24 cellular contexts compared by ENCODE assay signal in the genomic region with DNA sequence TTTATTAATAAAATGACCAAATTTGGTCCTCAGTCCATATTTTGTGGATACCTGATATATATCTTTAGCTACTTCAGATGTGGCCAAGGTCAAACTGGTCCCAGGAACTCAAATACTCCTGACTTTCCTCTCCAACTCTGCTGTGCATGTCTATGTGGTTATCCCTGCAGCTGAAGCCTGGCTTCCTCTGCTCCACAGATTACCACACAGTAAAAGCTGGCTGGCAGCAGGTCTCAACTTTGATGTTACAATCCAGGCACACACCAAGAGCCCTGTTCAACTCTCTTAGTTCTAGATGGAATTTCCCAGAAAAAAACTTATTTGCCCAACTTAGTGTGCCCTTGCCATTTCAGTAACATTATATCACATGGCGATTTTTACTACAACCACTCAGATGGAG.
DNase-seq lines count a peak whose midpoint lies in the region; ATAC-seq, FAIRE-seq and TF ChIP-seq lines count a peak whose summit lies in the region.
"Had no signal": no experiment of that assay in that cellular context is flagged by ENCODE, and none has a peak within 500 bp of the region (broad histone marks: within the 10 kb centered on the region; RNA-seq: fewer than 3 reads in every experiment).

No MANE protein-coding gene starts in this region.

- no peak for FAIRE-seq in GM12878 (lab: Jason Lieb, UNC)
- FAIRE-seq: H54, RCC 7860 had no signal

- in situ Hi-C loops in GM12878 (cut with MboI) = no loop called here

- no peaks in the 10 kb centered on the region for H3K79me2 ChIP-seq in GM12878 (ENCODE audit: control insufficient read depth, insufficient read depth, low read length)
- no peaks in the 10 kb centered on the region for H3K79me2 ChIP-seq in OCI-LY7 (ENCODE audit: insufficient read depth, low read depth, low read length)

- H3K36me3 ChIP-seq in GM12878 (ENCODE audit: control insufficient read depth in 2 of 2, insufficient read depth in 2 of 2, low read length in 1 of 2) = no peaks in the 10 kb centered on the region
- no peaks in the 10 kb centered on the region for H3K36me3 ChIP-seq in OCI-LY7 (ENCODE audit: insufficient read depth, low read length)
- H3K36me3 ChIP-seq: BLaER1, SJSA1 had no signal

- BruUV-seq in GM12878 (replicated peaks; lab: Mats Ljungman, UMichigan) (no TSS peak), OCI-LY7 (replicated peaks; lab: Mats Ljungman, UMichigan) (no TSS peak)

- no peak for TF ChIP-seq RAD21 in GM12878 (IDR thresholded peaks at IDR 0.05; ENCODE audit: insufficient read depth, low read depth, low read length)

- no peak overlapping the region for H3K4me2 ChIP-seq in GM12878 (ENCODE audit: control insufficient read depth, insufficient read depth)
- H3K4me2 ChIP-seq in OCI-LY7 (ENCODE audit: low read length) = no peak overlapping the region
- H3K4me2 ChIP-seq: BLaER1 had no signal

- POLR2A ChIA-PET in GM12878 (lab: Charles Lee) = no interaction called here
- POLR2A ChIA-PET in OCI-LY7 (lab: Charles Lee) = no interaction called here

- RAD21 ChIA-PET in GM12878 (lab: Charles Lee; ENCODE audit: unreplicated experiment) = no interaction called here

- intact Hi-C loops in GM12878 (cut with micrococcal nuclease; ENCODE audit: unreplicated experiment) (no loop called here), OCI-LY7 (cut with micrococcal nuclease; ENCODE audit: unreplicated experiment) (no loop called here)

- H3K4me1 ChIP-seq in GM12878 (ENCODE audit: control insufficient read depth, insufficient read depth, low read length) (no peaks in the 10 kb centered on the region), OCI-LY7 (ENCODE audit: insufficient read depth, low read length, poor library complexity, severe bottlenecking) (no peaks in the 10 kb centered on the region)
- H3K4me1 ChIP-seq: BLaER1, SJSA1 had no signal

- H2AFZ ChIP-seq in GM12878 (ENCODE audit: control insufficient read depth, low read depth, low read length) (no peak overlapping the region), OCI-LY7 (ENCODE audit: low read length) (no peak overlapping the region)

- H3K27me3 ChIP-seq in GM12878 (replicated peaks in 1 of 2; ENCODE audit: control insufficient read depth in 2 of 2, insufficient read depth in 2 of 2, low read length in 1 of 2) = no peaks in the 10 kb centered on the region
- H3K27me3 ChIP-seq: BLaER1, SJSA1 had no signal

- TF ChIP-seq EP300 in GM12878 (IDR thresholded peaks at IDR 0.05; ENCODE audit: borderline replicate concordance in 1 of 2, control insufficient read depth in 1 of 2, low read depth in 2 of 2, low read length in 2 of 2) = no peak

- H3K27ac ChIP-seq in GM12878 (ENCODE audit: control insufficient read depth, insufficient read depth) (no peak overlapping the region), OCI-LY7 (ENCODE audit: low read depth, low read length, poor library complexity, severe bottlenecking) (no peak overlapping the region)
- H3K27ac ChIP-seq: BLaER1, SJSA1 had no signal

- TF ChIP-seq POLR2A in GM12878 (IDR thresholded peaks at IDR 0.05; ENCODE audit: low read depth, low read length) = no peak

- no peaks in the 10 kb centered on the region for H3K9me2 ChIP-seq in OCI-LY7 (ENCODE audit: insufficient read depth, low read length)

- 0% methylated on average over 1 of the region's 1 CpG for WGBS in GM12878 (ENCODE audit: insufficient coverage, insufficient replicate concordance, low lambda C conversion rate, missing lambda C conversion rate)

- DNase-seq in AG08395 (ENCODE audit: low spot score) = peak; percentile 53
- DNase-seq in GM03348 (ENCODE audit: low spot score) = peak; percentile 38
- DNase-seq in GM12878 (ENCODE audit: low read depth, low spot score) = no peak
- DNase-seq in foreskin fibroblast = peak; percentile 40 to 59
- no peak for DNase-seq in OCI-LY7 (ENCODE audit: low spot score)
- no peak for DNase-seq in amygdala (lab: John Stamatoyannopoulos, UW)
- DNase-seq: CD4-positive, alpha-beta T cell; COR-L47; DMS 273 treated with DMSO at 0.1 percent for 48 hours; DMS79 treated with DMSO at 0.1 percent for 48 hours; KBM-7; MM.1S; NCI-H1048; NCI-H1417 treated with DMSO at 0.1 percent for 48 hours; NCI-H187; NCI-H2107; NCI-H69 had no signal

- H3K4me3 ChIP-seq in GM12878 (no peak overlapping the region), foreskin fibroblast (ENCODE audit: low read depth in 1 of 2, low read length in 2 of 2) (no peak overlapping the region), OCI-LY7 (ENCODE audit: low read depth, low read length, poor library complexity, severe bottlenecking) (no peak overlapping the region)
- H3K4me3 ChIP-seq: BLaER1, SJSA1 had no signal

- H3K9ac ChIP-seq in GM12878 (ENCODE audit: control insufficient read depth, insufficient read depth, low read length) = no peak overlapping the region
- H3K9ac ChIP-seq: BLaER1 had no signal

- H4K20me1 ChIP-seq in GM12878 (ENCODE audit: control insufficient read depth, insufficient read depth) (no peaks in the 10 kb centered on the region), OCI-LY7 (ENCODE audit: insufficient read depth, low read length) (no peaks in the 10 kb centered on the region)
- H4K20me1 ChIP-seq: BLaER1 had no signal

- CTCF ChIA-PET in GM12878 (lab: Yijun Ruan, JAX) = no interaction called here
- CTCF ChIA-PET in OCI-LY7 (lab: Charles Lee; ENCODE audit: unreplicated experiment) = no interaction called here

- no peak for TF ChIP-seq CTCF in GM12878 (IDR thresholded peaks at IDR 0.05 in 2 of 3, conservative IDR thresholded peaks at IDR 0.05 in 1 of 3; ENCODE audit: control insufficient read depth in 2 of 3, extremely low read depth in 1 of 3, insufficient read depth in 1 of 3, low read depth in 3 of 3, low read length in 3 of 3)
- no peak for TF ChIP-seq CTCF in foreskin fibroblast (IDR thresholded peaks at IDR 0.05; ENCODE audit: low read depth, low read length)
- no peak for TF ChIP-seq CTCF in OCI-LY7 (conservative IDR thresholded peaks at IDR 0.05; ENCODE audit: low read length)

- ATAC-seq in GM12878 (no peak), GM18498 (IDR thresholded peaks at IDR 0.05; ENCODE audit: unreplicated experiment) (no peak), HG03442 (IDR thresholded peaks at IDR 0.05; ENCODE audit: unreplicated experiment) (no peak)
- ATAC-seq: Right ventricle myocardium inferior had no signal

- SMC1A ChIA-PET in GM12878 (lab: Charles Lee; ENCODE audit: uncharacterized antibody, unreplicated experiment) = no interaction called here

- H3K9me3 ChIP-seq in GM12878 (replicated peaks; ENCODE audit: control insufficient read depth, insufficient read depth, low read length) (peaks cover 2% of the 10 kb centered on the region; the same call in 2 of the 3 replicates), OCI-LY7 (ENCODE audit: low read length) (no peaks in the 10 kb centered on the region)

TF ChIP-seq in GM12878, 131 proteins besides CTCF, POLR2A, EP300 and RAD21:
- TF ChIP-seq, protein P1, sequence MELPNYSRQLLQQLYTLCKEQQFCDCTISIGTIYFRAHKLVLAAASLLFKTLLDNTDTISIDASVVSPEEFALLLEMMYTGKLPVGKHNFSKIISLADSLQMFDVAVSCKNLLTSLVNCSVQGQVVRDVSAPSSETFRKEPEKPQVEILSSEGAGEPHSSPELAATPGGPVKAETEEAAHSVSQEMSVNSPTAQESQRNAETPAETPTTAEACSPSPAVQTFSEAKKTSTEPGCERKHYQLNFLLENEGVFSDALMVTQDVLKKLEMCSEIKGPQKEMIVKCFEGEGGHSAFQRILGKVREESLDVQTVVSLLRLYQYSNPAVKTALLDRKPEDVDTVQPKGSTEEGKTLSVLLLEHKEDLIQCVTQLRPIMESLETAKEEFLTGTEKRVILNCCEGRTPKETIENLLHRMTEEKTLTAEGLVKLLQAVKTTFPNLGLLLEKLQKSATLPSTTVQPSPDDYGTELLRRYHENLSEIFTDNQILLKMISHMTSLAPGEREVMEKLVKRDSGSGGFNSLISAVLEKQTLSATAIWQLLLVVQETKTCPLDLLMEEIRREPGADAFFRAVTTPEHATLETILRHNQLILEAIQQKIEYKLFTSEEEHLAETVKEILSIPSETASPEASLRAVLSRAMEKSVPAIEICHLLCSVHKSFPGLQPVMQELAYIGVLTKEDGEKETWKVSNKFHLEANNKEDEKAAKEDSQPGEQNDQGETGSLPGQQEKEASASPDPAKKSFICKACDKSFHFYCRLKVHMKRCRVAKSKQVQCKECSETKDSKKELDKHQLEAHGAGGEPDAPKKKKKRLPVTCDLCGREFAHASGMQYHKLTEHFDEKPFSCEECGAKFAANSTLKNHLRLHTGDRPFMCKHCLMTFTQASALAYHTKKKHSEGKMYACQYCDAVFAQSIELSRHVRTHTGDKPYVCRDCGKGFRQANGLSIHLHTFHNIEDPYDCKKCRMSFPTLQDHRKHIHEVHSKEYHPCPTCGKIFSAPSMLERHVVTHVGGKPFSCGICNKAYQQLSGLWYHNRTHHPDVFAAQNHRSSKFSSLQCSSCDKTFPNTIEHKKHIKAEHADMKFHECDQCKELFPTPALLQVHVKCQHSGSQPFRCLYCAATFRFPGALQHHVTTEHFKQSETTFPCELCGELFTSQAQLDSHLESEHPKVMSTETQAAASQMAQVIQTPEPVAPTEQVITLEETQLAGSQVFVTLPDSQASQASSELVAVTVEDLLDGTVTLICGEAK (IDR thresholded peaks at IDR 0.05; ENCODE audit: borderline replicate concordance) = peak; percentile 66; the same call in 1 of the 2 replicates
- no peak for TF ChIP-seq SMAD5 (IDR thresholded peaks at IDR 0.05; ENCODE audit: low read depth)
TF ChIP-seq in GM12878: peak in this region for 1.

Comparison
In these comparisons a context has a peak if more than half of its experiments do, and no peak if none do; other contexts are left out.
1. DNase-seq: peak in AG08395 (single experiment), GM03348 (single experiment) and foreskin fibroblast (2 of 2); none in GM12878 (single experiment), OCI-LY7 (single experiment) and amygdala (0 of 56).